Comparison of ENCODE assay signal across 10 cellular contexts in genomic region chr17:41894791-41895331, GRCh38. TPM values are rescaled to one million over a fixed set of nuclear protein-coding genes. Genes with fewer than 3 reads are reported as not detected.
DNase-seq lines count a peak whose midpoint lies in the region; ATAC-seq and TF ChIP-seq lines count a peak whose summit lies in the region.
"Had no signal": no experiment of that assay in that cellular context is flagged by ENCODE, and none has a peak within 500 bp of the region (broad histone marks: within the 10 kb centered on the region; RNA-seq: fewer than 3 reads in every experiment).

No MANE protein-coding gene starts in this region.

- peaks cover 53% of the 10 kb centered on the region for H3K36me3 Mint-ChIP-seq in HFFc6 (ENCODE audit: low read depth)

- peak overlapping the region; percentile 49 for H3K4me3 Mint-ChIP-seq in HFFc6
- H3K4me3 Mint-ChIP-seq: memory B cell had no signal

- H3K4me3 ChIP-seq in brain microvascular endothelial cell (ENCODE audit: low read depth, low read length) (no peak overlapping the region), upper lobe of left lung (no peak overlapping the region)

- ATAC-seq in left lobe of liver: peak; percentile 78
- ATAC-seq in upper lobe of left lung (ENCODE audit: low FRiP score in 2 of 2): peak; percentile 52 to 71
- no peak for ATAC-seq in HG03460 (IDR thresholded peaks at IDR 0.05; ENCODE audit: unreplicated experiment)
- no peak for ATAC-seq in GM21360 (IDR thresholded peaks at IDR 0.05; ENCODE audit: unreplicated experiment)

- H3K27ac Mint-ChIP-seq in HFFc6: peak overlapping the region; percentile 93
- H3K27ac Mint-ChIP-seq: memory B cell had no signal

- H3K27ac ChIP-seq in brain microvascular endothelial cell: peak overlapping the region; percentile 25
- peak overlapping the region in 2 of 4 donors; percentile 8 to 18 for H3K27ac ChIP-seq in upper lobe of left lung

- H3K9me3 Mint-ChIP-seq in HFFc6: no peaks in the 10 kb centered on the region
- H3K9me3 Mint-ChIP-seq: memory B cell had no signal

- peak; percentile 31; the same call in 1 of the 2 replicates for TF ChIP-seq CTCF in HFFc6 (IDR thresholded peaks at IDR 0.05)
- peak; percentile 3 for TF ChIP-seq CTCF in brain microvascular endothelial cell (IDR thresholded peaks at IDR 0.05; ENCODE audit: low read depth, low read length, missing control alignments)
- no peak for TF ChIP-seq CTCF in upper lobe of left lung (IDR thresholded peaks at IDR 0.05)

- TF ChIP-seq EP300 in upper lobe of left lung (IDR thresholded peaks at IDR 0.05): no peak

- in situ Hi-C loops in brain microvascular endothelial cell (cut with HindIII; ENCODE audit: low pct_ligation_motif_present, low sequenced_read_pairs): no loop called here

- peaks cover 87% of the 10 kb centered on the region for H3K36me3 ChIP-seq in brain microvascular endothelial cell (replicated peaks)
- peaks cover 26 to 100% (median 91%) of the 10 kb centered on the region in 4 donors for H3K36me3 ChIP-seq in upper lobe of left lung

- peaks cover 52% of the 10 kb centered on the region for H3K4me1 Mint-ChIP-seq in HFFc6 (ENCODE audit: low read depth)

- no peak for TF ChIP-seq POLR2A in upper lobe of left lung (IDR thresholded peaks at IDR 0.05)

- H3K9me3 ChIP-seq in upper lobe of left lung: no peaks in the 10 kb centered on the region

- H3K27me3 ChIP-seq in brain microvascular endothelial cell (replicated peaks) (no peaks in the 10 kb centered on the region), upper lobe of left lung (no peaks in the 10 kb centered on the region)

- DNase-seq in HFFc6: peak; percentile 96
- DNase-seq in brain microvascular endothelial cell: peak; percentile 55
- peak; percentile 62 for DNase-seq in left lobe of liver (ENCODE audit: low spot score)
- DNase-seq in upper lobe of left lung: no peak
- DNase-seq in stimulated activated naive CD4-positive, alpha-beta T cell treated with Interleukin-2 at 50 U/mL for 16 hours (lab: John Stamatoyannopoulos, UW): no peak
- DNase-seq: activated CD4-positive, alpha-beta T cell treated with anti-CD3 and anti-CD28 coated beads, Interleukin-2, amount 50 U/mL, for 48 hours; Kasumi-1 had no signal

- 63 to 66% methylated on average over 7 of the region's 7 CpGs for WGBS in upper lobe of left lung, 2 donors

- H3K27me3 Mint-ChIP-seq in HFFc6 (ENCODE audit: insufficient read depth): peaks cover 9% of the 10 kb centered on the region
- H3K27me3 Mint-ChIP-seq: memory B cell had no signal

- H3K4me1 ChIP-seq in upper lobe of left lung: no peaks in the 10 kb centered on the region

RNA-seq across cellular contexts. Expression of gene ACLY, which starts 23.9 kb away (rescaled TPM):
- 100 to 1,000 TPM; 254 to 315 (median 279) TPM for total RNA-seq in HFFc6 (2021; fragmentation: NEBNext Ultra II Directional; extraction: Animal tissue kit (Norgen Biotek cat#: 25700))
- total RNA-seq in left lobe of liver (20.9 TPM), upper lobe of left lung (100 to 1,000 TPM in 2 of 6 donors, 10 to 100 TPM in 4; 41.9 to 132 (median 84.6) TPM)

RNA-seq across cellular contexts. Expression of gene KLHL11, which starts 29.6 kb away (rescaled TPM):
- total RNA-seq in HFFc6 (2021; fragmentation: NEBNext Ultra II Directional; extraction: Animal tissue kit (Norgen Biotek cat#: 25700)): 10 to 100 TPM; 13.4 to 16.2 (median 15.7) TPM
- total RNA-seq in left lobe of liver: 5.9 TPM
- 10 to 100 TPM; 13.3 to 25.2 (median 15.5) TPM for total RNA-seq in upper lobe of left lung

RNA-seq across cellular contexts. Expression of gene ODAD4, which starts 35.6 kb away (rescaled TPM):
- 1 to 10 TPM in 3 of 6 experiments, under 1 TPM in 3; 0.74 to 1.8 (median 0.97) TPM for total RNA-seq in HFFc6 (2021; fragmentation: NEBNext Ultra II Directional; extraction: Animal tissue kit (Norgen Biotek cat#: 25700))
- total RNA-seq in left lobe of liver (0.30 TPM), upper lobe of left lung (10 to 100 TPM in 2 of 6 donors, 1 to 10 TPM in 4; 1.2 to 16.9 (median 4.8) TPM)

RNA-seq across cellular contexts. Expression of gene KLHL10, which starts 57.2 kb away (rescaled TPM):
- not detected for total RNA-seq in HFFc6 (2021; fragmentation: NEBNext Ultra II Directional; extraction: Animal tissue kit (Norgen Biotek cat#: 25700))
- total RNA-seq in left lobe of liver (not detected), upper lobe of left lung (1 to 10 TPM in 1 of 6 donors, under 1 TPM in 2, not detected in 3; 0.17 to 1.1 (median 0.37) TPM)

RNA-seq across cellular contexts. Expression of gene NT5C3B, which starts 58.8 kb away (rescaled TPM):
- 10 to 100 TPM; 33.9 to 55.2 (median 37.3) TPM for total RNA-seq in HFFc6 (2021; fragmentation: NEBNext Ultra II Directional; extraction: Animal tissue kit (Norgen Biotek cat#: 25700))
- 24.3 TPM for total RNA-seq in left lobe of liver
- 10 to 100 TPM; 35.1 to 61.8 (median 37.5) TPM for total RNA-seq in upper lobe of left lung

Comparison
In these comparisons a context has a peak if more than half of its experiments do, and no peak if none do; other contexts are left out.
1. DNase-seq: peak in HFFc6 (single experiment), brain microvascular endothelial cell (single experiment) and left lobe of liver (single experiment); none in upper lobe of left lung (0 of 2) and stimulated activated naive CD4-positive, alpha-beta T cell treated with Interleukin-2 at 50 U/mL for 16 hours (single experiment).
2. CTCF ChIP-seq: peak in HFFc6 (single experiment) and brain microvascular endothelial cell (single experiment); none in upper lobe of left lung (0 of 6).
3. ATAC-seq: peak in left lobe of liver (single experiment) and upper lobe of left lung (2 of 2); none in HG03460 (single experiment) and GM21360 (single experiment).